Comparison of ENCODE assay signal across 8 cellular contexts in the genomic region with DNA sequence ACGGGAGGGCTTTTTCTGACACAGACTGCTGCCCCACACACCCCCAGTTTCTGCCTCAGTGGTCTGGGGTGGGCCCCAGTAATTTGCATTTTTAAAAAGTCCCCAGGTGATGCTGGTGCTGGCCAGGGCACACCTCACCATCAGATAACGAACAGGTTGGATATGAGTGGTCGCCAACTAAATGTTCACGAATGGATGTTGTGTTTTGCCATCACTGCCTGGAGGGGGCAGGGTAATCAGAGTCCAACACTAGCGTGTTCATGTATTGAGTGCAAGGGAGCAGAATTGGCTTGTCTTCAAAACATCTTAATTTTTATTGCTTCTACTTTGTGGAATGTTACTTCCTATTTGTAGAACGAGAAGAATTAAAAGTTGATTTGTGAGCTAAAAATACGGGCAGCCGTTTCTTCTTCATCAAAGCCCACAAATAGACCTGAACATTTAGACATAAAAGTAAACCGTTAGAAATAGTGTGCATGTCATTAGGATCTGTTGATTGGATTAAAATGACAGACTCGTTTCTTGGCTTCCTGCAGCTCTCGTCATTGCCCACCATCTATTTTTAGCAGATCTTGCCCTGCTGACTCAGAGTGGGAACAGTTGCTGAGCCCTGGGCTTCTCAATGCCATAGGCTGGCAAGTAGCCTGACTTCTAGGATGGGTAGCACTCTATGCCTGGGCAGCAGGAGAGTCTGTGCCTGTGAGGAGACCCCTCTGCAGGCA. TPM values are rescaled to one million over a fixed set of nuclear protein-coding genes. Genes with fewer than 3 reads are reported as not detected.
A peak's percentile ranks its signal among the peaks of the same experiment; 100 is the strongest.
DNase-seq lines count a peak whose midpoint lies in the region; ATAC-seq and TF ChIP-seq lines count a peak whose summit lies in the region.

No MANE protein-coding gene starts in this region.

- no peak overlapping the region for H3K4me3 Mint-ChIP-seq in type B pancreatic cell

- H4K20me1 ChIP-seq in BLaER1 treated with 17β-estradiol and CSF1 and Interleukin-3, amounts not matched to agents 10 nM and 100 nM, result peaks cover 0 to 46% (median 3%) of the 10 kb centered on the region in 11 experiments; a peak in 7 of 22 replicates

- peaks cover 96 to 100% (median 100%) of the 10 kb centered on the region in 10 experiments for H3K4me1 ChIP-seq in BLaER1 treated with 17β-estradiol and CSF1 and Interleukin-3, amounts not matched to agents 10 nM and 100 nM

- peak overlapping the region; percentile 80 to 99 (median 95) for H3K4me2 ChIP-seq in BLaER1 treated with 17β-estradiol and CSF1 and Interleukin-3, amounts not matched to agents 10 nM and 100 nM

- H3K9me3 Mint-ChIP-seq in type B pancreatic cell, result peaks cover 10% of the 10 kb centered on the region

- no peaks in the 10 kb centered on the region for H3K27me3 Mint-ChIP-seq in type B pancreatic cell

- no peaks in the 10 kb centered on the region for H3K27me3 ChIP-seq in BLaER1 treated with 17β-estradiol and CSF1 and Interleukin-3, amounts not matched to agents 10 nM and 100 nM

- peak; percentile 65 for DNase-seq in T-helper 22 cell (ENCODE audit: low read depth)
- DNase-seq in central memory CD4-positive, alpha-beta T cell, result peak; percentile 61
- DNase-seq in medulla oblongata (ENCODE audit: extremely low spot score), result peak; percentile 84
- DNase-seq in type B pancreatic cell (ENCODE audit: extremely low spot score, unreplicated experiment), result peak; percentile 49
- no peak for DNase-seq in NCI-H2107 treated with DMSO at 0.1 percent for 48 hours (lab: John Stamatoyannopoulos, UW; ENCODE audit: unreplicated experiment)

- H3K36me3 Mint-ChIP-seq in type B pancreatic cell, result peaks cover 15% of the 10 kb centered on the region

- peak overlapping the region; percentile 53 to 100 (median 98); a peak in 21 of 22 replicates for H3K27ac ChIP-seq in BLaER1 treated with 17β-estradiol and CSF1 and Interleukin-3, amounts not matched to agents 10 nM and 100 nM

- peaks cover 0 to 21% (median 12%) of the 10 kb centered on the region in 11 experiments; a peak in 13 of 22 replicates for H3K9me3 ChIP-seq in BLaER1 treated with 17β-estradiol and CSF1 and Interleukin-3, amounts not matched to agents 10 nM and 100 nM (replicated peaks in 1 of 11)

- ATAC-seq in GM19397 (IDR thresholded peaks at IDR 0.05; ENCODE audit: unreplicated experiment) (peak; percentile 68), HG03457 (IDR thresholded peaks at IDR 0.05; ENCODE audit: unreplicated experiment) (peak; percentile 61)

- no peak overlapping the region for H3K27ac Mint-ChIP-seq in type B pancreatic cell

- H3K4me1 Mint-ChIP-seq in type B pancreatic cell (ENCODE audit: unreplicated experiment), result peaks cover 40% of the 10 kb centered on the region

- peak overlapping the region; percentile 4 to 63 (median 42); a peak in 16 of 20 replicates for H3K4me3 ChIP-seq in BLaER1 treated with 17β-estradiol and CSF1 and Interleukin-3, amounts not matched to agents 10 nM and 100 nM

- peaks cover 0 to 46% (median 16%) of the 10 kb centered on the region in 11 experiments; a peak in 12 of 22 replicates for H3K36me3 ChIP-seq in BLaER1 treated with 17β-estradiol and CSF1 and Interleukin-3, amounts not matched to agents 10 nM and 100 nM

- peak overlapping the region; percentile 51 to 81 (median 76); a peak in 21 of 22 replicates for H3K9ac ChIP-seq in BLaER1 treated with 17β-estradiol and CSF1 and Interleukin-3, amounts not matched to agents 10 nM and 100 nM

- no peak for TF ChIP-seq CTCF in type B pancreatic cell (conservative IDR thresholded peaks at IDR 0.05)

RNA-seq across cellular contexts. Expression of gene NCK2, which starts 45.2 kb away (rescaled TPM):
- total RNA-seq in type B pancreatic cell (ENCODE audit: low replicate concordance), result 86.4 and 103 TPM in 2 replicates
